In genomic region chr7:136870799-136871487, GRCh38 we compare ENCODE assay signal across 13 cellular contexts. TPM values are rescaled to one million over a fixed set of nuclear protein-coding genes. Genes with fewer than 3 reads are reported as not detected.
DNase-seq lines count a peak whose midpoint lies in the region; ATAC-seq and TF ChIP-seq lines count a peak whose summit lies in the region.
"Had no signal": no experiment of that assay in that cellular context is flagged by ENCODE, and none has a peak within 500 bp of the region (broad histone marks: within the 10 kb centered on the region; RNA-seq: fewer than 3 reads in every experiment).

No MANE protein-coding gene starts in this region.

- no peaks in the 10 kb centered on the region for H3K36me3 ChIP-seq in neuron (ENCODE audit: insufficient read depth, low read length)
- H3K36me3 ChIP-seq in tibial artery = no peaks in the 10 kb centered on the region

- DNase-seq in AG04450 (ENCODE audit: low read depth, low spot score) (no peak), SK-N-DZ (ENCODE audit: low spot score) (peak; percentile 40), glutamatergic neuron (peak; percentile 57), HT-29 (ENCODE audit: low spot score) (no peak), HK-2 (ENCODE audit: unreplicated experiment) (no peak), tibial artery (no peak)
- DNase-seq: activated naive CD8-positive, alpha-beta T cell treated with anti-CD3 and anti-CD28 coated beads, Interleukin-2, amount 10 ng/mL, durations not matched to agents 7 days and 5 days; COR-L47; NCI-H2107; stimulated activated CD4-positive, alpha-beta T cell treated with anti-CD3 and anti-CD28 coated beads, Interleukin-4, amount 100 ng/mL, for 4 hours; T-helper 9 cell had no signal

- H3K27ac Mint-ChIP-seq in glutamatergic neuron (ENCODE audit: unreplicated experiment) = no peak overlapping the region
- H3K27ac Mint-ChIP-seq: activated naive CD8-positive, alpha-beta T cell treated with anti-CD3 and anti-CD28 coated beads, Interleukin-2, amount 10 ng/mL, durations not matched to agents 7 days and 5 days had no signal

- POLR2A ChIA-PET in AG04450 (lab: Yijun Ruan, JAX) = interaction anchor here (0.6 to 1.2 kb wide), 3 partner anchors 52 to 320 kb away, joined by 3 to 4 read pairs (median 3); no protein-coding TSS in a partner anchor

- peaks cover 13% of the 10 kb centered on the region for H3K27me3 Mint-ChIP-seq in glutamatergic neuron (ENCODE audit: unreplicated experiment)

- H3K4me1 Mint-ChIP-seq in glutamatergic neuron (ENCODE audit: low read depth, unreplicated experiment) = peaks cover 11% of the 10 kb centered on the region
- H3K4me1 Mint-ChIP-seq: activated naive CD8-positive, alpha-beta T cell treated with anti-CD3 and anti-CD28 coated beads, Interleukin-2, amount 10 ng/mL, durations not matched to agents 7 days and 5 days had no signal

- peak overlapping the region; percentile 51 for H2AFZ ChIP-seq in neuron (ENCODE audit: low read depth, low read length)

- H3K9me3 Mint-ChIP-seq in glutamatergic neuron (ENCODE audit: unreplicated experiment) = peaks cover 4% of the 10 kb centered on the region
- H3K9me3 Mint-ChIP-seq: activated naive CD8-positive, alpha-beta T cell treated with anti-CD3 and anti-CD28 coated beads, Interleukin-2, amount 10 ng/mL, durations not matched to agents 7 days and 5 days had no signal

- no peak overlapping the region for H3K27ac ChIP-seq in AG04450 (ENCODE audit: low read depth, low read length)
- H3K27ac ChIP-seq in tibial artery = no peak overlapping the region

- H3K27me3 ChIP-seq in AG04450 (ENCODE audit: control insufficient read depth, insufficient read depth, low read length) (no peaks in the 10 kb centered on the region), neuron (ENCODE audit: insufficient read depth, low read length) (peaks cover 67% of the 10 kb centered on the region), tibial artery (peaks cover 0 to 44% of the 10 kb centered on the region in 2 donors)

- intact Hi-C loops in tibial artery (cut with DNase I; ENCODE audit: low total_unique reads) = no loop called here

- no peak for ATAC-seq in GM19467 (IDR thresholded peaks at IDR 0.05; ENCODE audit: unreplicated experiment)

- CTCF ChIA-PET in AG04450 (lab: Charles Lee) = interaction anchor here (1.1 to 1.6 kb wide), 3 partner anchors 12 to 720 kb away, joined by 3 to 8 read pairs (median 7); no protein-coding TSS in a partner anchor

- H3K4me3 ChIP-seq in AG04450 (ENCODE audit: low read depth, low read length) (peak overlapping the region; percentile 87), neuron (ENCODE audit: low read length) (peak overlapping the region; percentile 14), tibial artery (peak overlapping the region in 1 of 2 donors; percentile 26)

- peaks cover 34% of the 10 kb centered on the region for H3K4me1 ChIP-seq in neuron (ENCODE audit: insufficient read depth, low read length)
- H3K4me1 ChIP-seq in tibial artery = peaks cover 0 to 31% (median 25%) of the 10 kb centered on the region in 4 donors

- peak overlapping the region; percentile 87 for H3K4me3 Mint-ChIP-seq in glutamatergic neuron (ENCODE audit: unreplicated experiment)
- H3K4me3 Mint-ChIP-seq: activated naive CD8-positive, alpha-beta T cell treated with anti-CD3 and anti-CD28 coated beads, Interleukin-2, amount 10 ng/mL, durations not matched to agents 7 days and 5 days had no signal

- TF ChIP-seq CTCF in AG04450 (IDR thresholded peaks at IDR 0.05; ENCODE audit: low read depth, low read length) (no peak), glutamatergic neuron (IDR thresholded peaks at IDR 0.05; ENCODE audit: partially characterized antibody, unreplicated experiment) (no peak), tibial artery (IDR thresholded peaks at IDR 0.05) (no peak)

- no peaks in the 10 kb centered on the region for H3K36me3 Mint-ChIP-seq in glutamatergic neuron (ENCODE audit: unreplicated experiment)
- H3K36me3 Mint-ChIP-seq: activated naive CD8-positive, alpha-beta T cell treated with anti-CD3 and anti-CD28 coated beads, Interleukin-2, amount 10 ng/mL, durations not matched to agents 7 days and 5 days had no signal

- H3K9me3 ChIP-seq in AG04450 (ENCODE audit: control insufficient read depth, insufficient read depth, low read length) (no peaks in the 10 kb centered on the region), neuron (ENCODE audit: low read length) (no peaks in the 10 kb centered on the region), tibial artery (no peaks in the 10 kb centered on the region)

RNA-seq across cellular contexts. Expression of gene CHRM2, which starts 2.5 kb away (rescaled TPM):
- polyA plus RNA-seq in AG04450 (2011; rRNA removed) = 76.3 and 85.6 TPM in 2 replicates
- polyA minus RNA-seq in AG04450 (2011; rRNA and poly(A)+ RNA removed) = 179 and 186 TPM in 2 replicates
- 3.2 and 3.7 TPM in 2 replicates for polyA plus RNA-seq in SK-N-DZ (2014; cell fraction: cytosol; rRNA removed)
- 6.4 and 9.6 TPM in 2 replicates for polyA plus RNA-seq in SK-N-DZ (2014; cell fraction: nucleus; rRNA removed)
- total RNA-seq in glutamatergic neuron (ENCODE audit: unreplicated experiment) = not detected
- total RNA-seq in HT-29 (2014; rRNA removed; shearing (Covaris generic)) = not detected in 2 replicates
- total RNA-seq: activated naive CD8-positive, alpha-beta T cell treated with anti-CD3 and anti-CD28 coated beads, Interleukin-2, amount 10 ng/mL, durations not matched to agents 7 days and 5 days had no signal

Comparison
In these comparisons a context has a peak if more than half of its experiments do, and no peak if none do; other contexts are left out.
1. DNase-seq: peak in SK-N-DZ (single experiment) and glutamatergic neuron (single experiment); none in AG04450 (single experiment), HT-29 (single experiment), HK-2 (single experiment) and tibial artery (0 of 2).